In genomic region chr20:50794181-50794845, GRCh38 we compare ENCODE assay signal across 8 cellular contexts. TPM values are rescaled to one million over a fixed set of nuclear protein-coding genes. Genes with fewer than 3 reads are reported as not detected.
DNase-seq lines count a peak whose midpoint lies in the region; ATAC-seq, FAIRE-seq and TF ChIP-seq lines count a peak whose summit lies in the region.

No MANE protein-coding gene starts in this region.

- H3K9me2 ChIP-seq in MM.1S (replicated peaks; ENCODE audit: insufficient read depth, low read length): no peaks in the 10 kb centered on the region

- no peak overlapping the region for H2AK5ac ChIP-seq in H1 (ENCODE audit: low read depth, low read length)

- H2BK15ac ChIP-seq in H1 (ENCODE audit: low read length): no peak overlapping the region

- POLR2A ChIA-PET in H1 (lab: Charles Lee; ENCODE audit: partially characterized antibody): interaction anchor here (0.6 to 2.5 kb wide), 13 partner anchors 12 to 169 kb away, joined by 3 to 30 read pairs (median 3); partner anchors contain the start of genes ADNP, DPM1 and MOCS3

- no peak overlapping the region for H4K8ac ChIP-seq in H1 (ENCODE audit: extremely low read depth, insufficient read depth, low read length)

- CTCF ChIA-PET in H1 (lab: Charles Lee; ENCODE audit: partially characterized antibody): interaction anchor here (0.7 to 7.8 kb wide), 52 partner anchors 8 to 206 kb away, joined by 3 to 68 read pairs (median 5); partner anchors contain the start of genes ADNP, DPM1, MOCS3 and RIPOR3

- no peak overlapping the region for H4K91ac ChIP-seq in H1 (replicated peaks; ENCODE audit: insufficient read length, low read length)

- H3K4ac ChIP-seq in H1 (replicated peaks; ENCODE audit: insufficient read length, low read depth, low read length): no peak overlapping the region

- H3K36me3 ChIP-seq in MM.1S (replicated peaks; ENCODE audit: insufficient read depth, low read length) (no peaks in the 10 kb centered on the region), H1 (ENCODE audit: control insufficient read depth in 2 of 4, insufficient read depth in 4 of 4, low read length in 3 of 4) (no peaks in the 10 kb centered on the region), parathyroid adenoma (ENCODE audit: control insufficient read depth, insufficient read depth, low read length) (no peaks in the 10 kb centered on the region)

- FAIRE-seq in H1 (lab: Jason Lieb, UNC): no peak

- no peak for ATAC-seq in GM21381 (IDR thresholded peaks at IDR 0.05; ENCODE audit: unreplicated experiment)

- TF ChIP-seq POLR2A in H1 (IDR thresholded peaks at IDR 0.05; ENCODE audit: control extremely low read depth in 1 of 2, low read depth in 2 of 2, low read length in 2 of 2): no peak

- H3K4me1 ChIP-seq in MM.1S (ENCODE audit: low read length): peaks cover 9% of the 10 kb centered on the region
- peaks cover 2 to 4% (median 3%) of the 10 kb centered on the region in 4 experiments; a peak in 5 of 7 replicates for H3K4me1 ChIP-seq in H1 (replicated peaks in 1 of 4; ENCODE audit: control insufficient read depth in 3 of 4, insufficient read depth in 4 of 4, low read length in 3 of 4)
- H3K4me1 ChIP-seq in parathyroid adenoma: peaks cover 10% of the 10 kb centered on the region

- H3K23me2 ChIP-seq in H1 (ENCODE audit: low read depth, low read length): peaks cover 1% of the 10 kb centered on the region; the same call in 1 of the 2 replicates

- H4K20me1 ChIP-seq in MM.1S (ENCODE audit: insufficient read depth, low read length) (no peaks in the 10 kb centered on the region), H1 (replicated peaks in 1 of 2; ENCODE audit: control insufficient read depth in 1 of 2, insufficient read depth in 2 of 2, low read length in 2 of 2) (no peaks in the 10 kb centered on the region)

- no peaks in the 10 kb centered on the region for H3K9me3 ChIP-seq in MM.1S (replicated peaks; ENCODE audit: insufficient read depth, low read length)
- H3K9me3 ChIP-seq in H1 (ENCODE audit: insufficient read depth in 2 of 2, low read depth in 1 of 2, low read length in 1 of 2): no peaks in the 10 kb centered on the region
- no peaks in the 10 kb centered on the region for H3K9me3 ChIP-seq in parathyroid adenoma (ENCODE audit: control insufficient read depth, low read length)

- H3K14ac ChIP-seq in H1 (ENCODE audit: insufficient read length): no peak overlapping the region

- peak overlapping the region; percentile 71 for H3K4me2 ChIP-seq in MM.1S (ENCODE audit: low read depth, low read length)
- peak overlapping the region; percentile 56 to 63 for H3K4me2 ChIP-seq in H1 (ENCODE audit: insufficient read depth in 1 of 2, low read depth in 2 of 2, low read length in 2 of 2)
- peak overlapping the region; percentile 36 for H3K4me2 ChIP-seq in parathyroid adenoma (ENCODE audit: low read length)

- 23% methylated on average over 33 of the region's 35 CpGs; no CpG with 5 or more reads in 1 of the 2 experiments for WGBS in H1 (ENCODE audit: extremely low coverage in 1 of 2, insufficient coverage in 1 of 2, insufficient read length in 1 of 2, insufficient replicate concordance in 2 of 2, low coverage in 1 of 2, low lambda C conversion rate in 2 of 2, missing lambda C conversion rate in 1 of 2), 2 experiments

- H3K4me3 ChIP-seq in MM.1S (ENCODE audit: low read length): peak overlapping the region; percentile 42
- H3K4me3 ChIP-seq in H1 (ENCODE audit: extremely low read depth in 1 of 4, insufficient read depth in 2 of 4, low read depth in 3 of 4, low read length in 4 of 4): peak overlapping the region; percentile 1 to 93 (median 21); a peak in 6 of 8 replicates
- H3K4me3 ChIP-seq in parathyroid adenoma (ENCODE audit: low read depth, low read length): no peak overlapping the region

- no peak overlapping the region for H3K56ac ChIP-seq in H1 (replicated peaks; ENCODE audit: insufficient read length, low read depth, low read length)

- H2BK12ac ChIP-seq in H1 (ENCODE audit: low read depth, low read length): no peak overlapping the region

- H2AFZ ChIP-seq in MM.1S (ENCODE audit: low read length) (peak overlapping the region; percentile 84), H1 (ENCODE audit: low read length) (peak overlapping the region; percentile 59; the same call in 1 of the 2 replicates), parathyroid adenoma (peak overlapping the region; percentile 95)

- H3K27ac ChIP-seq in MM.1S (ENCODE audit: low read length) (no peak overlapping the region), H1 (ENCODE audit: low read depth, low read length) (no peak overlapping the region), parathyroid adenoma (peak overlapping the region; percentile 65)

- H3K9ac ChIP-seq in MM.1S (ENCODE audit: low read length): no peak overlapping the region
- no peak overlapping the region; a peak in 1 of 7 replicates for H3K9ac ChIP-seq in H1 (replicated peaks in 1 of 4; ENCODE audit: extremely low read depth in 1 of 4, low read depth in 3 of 4, low read length in 3 of 4)
- H3K9ac ChIP-seq in parathyroid adenoma: no peak overlapping the region

- TF ChIP-seq EP300 in H1 (IDR thresholded peaks at IDR 0.05; ENCODE audit: borderline replicate concordance in 1 of 2, low read depth in 2 of 2, low read length in 2 of 2): no peak

- no peak overlapping the region for H3K23ac ChIP-seq in H1 (ENCODE audit: insufficient read length)

- no peak overlapping the region for H2BK20ac ChIP-seq in H1 (ENCODE audit: low read length)

- no peak for TF ChIP-seq CTCF in MM.1S (IDR thresholded peaks at IDR 0.05; ENCODE audit: low read length)
- no peak for TF ChIP-seq CTCF in H1 (IDR thresholded peaks at IDR 0.05; ENCODE audit: control extremely low read depth in 1 of 3, insufficient read depth in 1 of 3, low read depth in 1 of 3, low read length in 3 of 3)
- peak; percentile 65 for TF ChIP-seq CTCF in parathyroid adenoma (IDR thresholded peaks at IDR 0.05)

- peaks cover 4% of the 10 kb centered on the region for H3K79me1 ChIP-seq in H1 (ENCODE audit: low read depth, low read length)

- no peak overlapping the region for H4K5ac ChIP-seq in H1 (ENCODE audit: insufficient read length, low read depth, low read length)

- no peak overlapping the region for H2BK120ac ChIP-seq in H1 (replicated peaks; ENCODE audit: low read depth, low read length)

- no peak overlapping the region for H2BK5ac ChIP-seq in H1 (ENCODE audit: low read depth, low read length)

- TF ChIP-seq RAD21 in H1 (IDR thresholded peaks at IDR 0.05 in 1 of 2, conservative IDR thresholded peaks at IDR 0.05 in 1 of 2; ENCODE audit: low read depth in 2 of 2, low read length in 2 of 2): no peak

- peaks cover 17% of the 10 kb centered on the region for H3F3A ChIP-seq in MM.1S (ENCODE audit: insufficient read depth, low read length)

- H3K79me2 ChIP-seq in MM.1S (ENCODE audit: low read length) (no peaks in the 10 kb centered on the region), H1 (ENCODE audit: control insufficient read depth in 1 of 2, insufficient read depth in 2 of 2, low read length in 2 of 2) (no peaks in the 10 kb centered on the region; a peak in 1 of 4 replicates), parathyroid adenoma (peaks cover 18% of the 10 kb centered on the region)

- DNase-seq in activated gamma-delta T cell treated with Interleukin-2 at 50 U/mL for 16 hours (peak; percentile 8), activated gamma-delta T cell (lab: John Stamatoyannopoulos, UW) (no peak), MM.1S (no peak), H1 (ENCODE audit: low read depth in 1 of 2, low spot score in 2 of 2) (no peak), HT-29 (ENCODE audit: low spot score) (no peak)
- DNase-seq in activated effector memory CD4-positive, alpha-beta T cell treated with anti-CD3 and anti-CD28 coated beads, Interleukin-2, amount 50 U/mL, for 16 hours: no peak

- H3K27me3 ChIP-seq in MM.1S (replicated peaks; ENCODE audit: insufficient read depth, low read length) (no peaks in the 10 kb centered on the region), H1 (replicated peaks in 1 of 4; ENCODE audit: control insufficient read depth in 3 of 4, extremely low read depth in 1 of 4, insufficient read depth in 3 of 4, low read length in 3 of 4) (no peaks in the 10 kb centered on the region; a peak in 1 of 7 replicates), parathyroid adenoma (ENCODE audit: control insufficient read depth, insufficient read depth, low read length) (no peaks in the 10 kb centered on the region)

- H3K18ac ChIP-seq in H1 (ENCODE audit: extremely low read depth, low read length): 0 out of 2 replicates have a peak overlapping the region, but pooled peaks have one; percentile 15

TF ChIP-seq in H1, 55 proteins besides CTCF, POLR2A, EP300 and RAD21:
- TF ChIP-seq POU5F1 (IDR thresholded peaks at IDR 0.05; ENCODE audit: low read depth, low read length): no peak
- TF ChIP-seq E2F6 (IDR thresholded peaks at IDR 0.05): peak; percentile 17; the same call in 1 of the 2 replicates
- no peak for TF ChIP-seq HDAC6 (IDR thresholded peaks at IDR 0.05; ENCODE audit: low read depth, low read length)
TF ChIP-seq in H1: peak in this region for 1.

RNA-seq across cellular contexts. Expression of gene BCAS4, which starts 0.5 kb away (rescaled TPM):
- total RNA-seq in H1 (2021; fragmentation: NEBNext Ultra II Directional; extraction: Animal tissue kit (Norgen Biotek cat#: 25700)): 21.2 and 21.4 TPM in 2 replicates
- 22.4 and 23.6 TPM in 2 replicates for polyA plus RNA-seq in H1 (2011; rRNA removed)
- polyA plus RNA-seq in H1 (2011; cell fraction: cytosol; rRNA removed): 38.7 TPM
- 30.4 TPM for polyA plus RNA-seq in H1 (2011; cell fraction: nucleus; rRNA removed)
- polyA plus RNA-seq in H1 (2012, experiment 1 of 2): 20.6 to 32.3 TPM (median 27.0 TPM) in 4 replicates
- polyA plus RNA-seq in H1 (2012, experiment 2 of 2): 17.8 TPM
- polyA plus RNA-seq in H1 (2013, experiment 1 of 2): 9.6 TPM
- 8.0 TPM for polyA plus RNA-seq in H1 (2013, experiment 2 of 2)
- 9.7 and 10.2 TPM in 2 replicates for polyA minus RNA-seq in H1 (2011; rRNA and poly(A)+ RNA removed)
- polyA minus RNA-seq in H1 (2011; cell fraction: cytosol; rRNA and poly(A)+ RNA removed): 10.0 TPM
- 7.3 TPM for polyA minus RNA-seq in H1 (2011; cell fraction: nucleus; rRNA and poly(A)+ RNA removed)
- 4.4 and 14.8 TPM in 2 replicates for total RNA-seq in HT-29 (2014; rRNA removed; shearing (Covaris generic))
